Comparison of ENCODE assay signal across 8 cellular contexts in the genomic region with DNA sequence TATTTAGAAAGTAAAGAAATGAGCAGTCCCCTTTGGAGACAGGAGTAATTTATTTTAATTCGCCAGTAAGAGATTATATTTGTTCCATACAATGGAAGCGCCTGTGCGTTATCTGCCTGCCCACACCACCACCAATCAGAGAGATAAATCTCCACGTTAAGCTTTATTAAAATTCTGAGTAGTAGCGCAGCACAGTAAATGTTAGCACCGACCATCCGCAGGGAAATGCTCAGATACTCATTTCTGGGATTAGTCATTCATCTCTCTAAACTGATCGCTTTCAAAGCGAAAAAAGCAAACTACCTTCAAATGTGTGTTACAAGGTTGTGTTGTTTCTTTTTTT. TPM values are rescaled to one million over a fixed set of nuclear protein-coding genes. Genes with fewer than 3 reads are reported as not detected.
DNase-seq lines count a peak whose midpoint lies in the region; ATAC-seq and TF ChIP-seq lines count a peak whose summit lies in the region.

No MANE protein-coding gene starts in this region.

- peaks cover 4% of the 10 kb centered on the region for H3K27me3 Mint-ChIP-seq in endodermal cell (ENCODE audit: insufficient read depth)

- H3K4ac ChIP-seq in neuronal stem cell (ENCODE audit: low read length), result no peak overlapping the region

- no peak overlapping the region for H2AK5ac ChIP-seq in neuronal stem cell (ENCODE audit: low read depth, low read length)

- WGBS in endodermal cell (ENCODE audit: insufficient coverage in 1 of 2, insufficient read length in 1 of 2), 2 experiments, result 0 to 5% methylated on average over 3 to 9 of the region's 9 CpGs
- WGBS in neuronal stem cell (ENCODE audit: extremely low coverage in 2 of 2, insufficient read length in 2 of 2, insufficient replicate concordance in 1 of 2), 2 donors, result no CpG with 5 or more reads among the region's 9 CpGs

- no peaks in the 10 kb centered on the region for H3K9me3 ChIP-seq in SJCRH30 (replicated peaks)
- H3K9me3 ChIP-seq in endodermal cell (ENCODE audit: control insufficient read depth, low read length), result no peaks in the 10 kb centered on the region
- no peaks in the 10 kb centered on the region for H3K9me3 ChIP-seq in neuronal stem cell (replicated peaks in 1 of 2; ENCODE audit: control insufficient read depth in 2 of 2, insufficient read depth in 1 of 2, low read depth in 1 of 2, low read length in 2 of 2)

- DNase-seq in NCI-H82 (lab: John Stamatoyannopoulos, UW) (peak; percentile 47), NCI-H82 treated with DMSO at 0.1 percent for 48 hours (lab: John Stamatoyannopoulos, UW; ENCODE audit: unreplicated experiment) (no peak), SJCRH30 (no peak), endodermal cell (no peak), neuronal stem cell (ENCODE audit: low spot score) (no peak), midbrain (lab: John Stamatoyannopoulos, UW) (no peak), middle frontal gyrus (ENCODE audit: extremely low spot score, low spot score) (no peak)

- peaks cover 46% of the 10 kb centered on the region for H3K36me3 Mint-ChIP-seq in endodermal cell (ENCODE audit: low read depth)

- H3K79me1 ChIP-seq in neuronal stem cell (ENCODE audit: low read depth, low read length), result no peaks in the 10 kb centered on the region

- H4K8ac ChIP-seq in neuronal stem cell (ENCODE audit: low read depth, low read length), result no peak overlapping the region

- no peak overlapping the region for H2BK15ac ChIP-seq in neuronal stem cell (ENCODE audit: low read length)

- no peaks in the 10 kb centered on the region for H3K27me3 ChIP-seq in SJCRH30
- H3K27me3 ChIP-seq in endodermal cell (ENCODE audit: control insufficient read depth, insufficient read depth, low read length, poor library complexity, severe bottlenecking), result no peaks in the 10 kb centered on the region
- peaks cover 0 to 20% (median 0%) of the 10 kb centered on the region in 3 experiments for H3K27me3 ChIP-seq in neuronal stem cell (ENCODE audit: control insufficient read depth in 3 of 3, insufficient read depth in 3 of 3, low read depth in 1 of 3, low read length in 3 of 3)

- H3K9ac ChIP-seq in endodermal cell (ENCODE audit: extremely low read depth, low read length, poor library complexity, severe bottlenecking) (peak overlapping the region; percentile 98), neuronal stem cell (ENCODE audit: low read depth, low read length, poor library complexity) (no peak overlapping the region)

- no peak overlapping the region for H2BK5ac ChIP-seq in neuronal stem cell (ENCODE audit: low read length)

- H4K91ac ChIP-seq in neuronal stem cell (ENCODE audit: low read depth, low read length, poor library complexity), result no peak overlapping the region

- H3K9me3 Mint-ChIP-seq in endodermal cell, result no peaks in the 10 kb centered on the region

- H3K4me3 ChIP-seq in SJCRH30, result peak overlapping the region; percentile 77
- H3K4me3 ChIP-seq in endodermal cell (ENCODE audit: low read length), result peak overlapping the region; percentile 98
- peak overlapping the region; percentile 68 to 98 for H3K4me3 ChIP-seq in neuronal stem cell (ENCODE audit: low read length in 2 of 2)

- H3K23ac ChIP-seq in neuronal stem cell (ENCODE audit: low read depth, low read length, poor library complexity), result no peak overlapping the region

- no peak overlapping the region for H2BK12ac ChIP-seq in neuronal stem cell (ENCODE audit: low read length)

- H3K18ac ChIP-seq in neuronal stem cell (ENCODE audit: low read length), result no peak overlapping the region

- H3K4me3 Mint-ChIP-seq in endodermal cell, result peak overlapping the region; percentile 93

- peak overlapping the region; percentile 87 for H3K4me2 ChIP-seq in neuronal stem cell (ENCODE audit: insufficient read depth, low read length, poor library complexity, severe bottlenecking)

- no peak for ATAC-seq in HG02759 (IDR thresholded peaks at IDR 0.05; ENCODE audit: unreplicated experiment)

- no peak overlapping the region for H3K14ac ChIP-seq in neuronal stem cell (ENCODE audit: low read length)

- peak overlapping the region; percentile 95 for H2AFZ ChIP-seq in neuronal stem cell (ENCODE audit: low read length)

- peaks cover 4% of the 10 kb centered on the region; the same call in 1 of the 2 replicates for H3K36me3 ChIP-seq in SJCRH30
- H3K36me3 ChIP-seq in endodermal cell (ENCODE audit: control insufficient read depth, insufficient read depth, low read length), result peaks cover 44% of the 10 kb centered on the region
- H3K36me3 ChIP-seq in neuronal stem cell (replicated peaks in 1 of 2; ENCODE audit: control insufficient read depth in 2 of 2, insufficient read depth in 2 of 2, low read length in 2 of 2), result peaks cover 0 to 16% of the 10 kb centered on the region in 2 donors

- H3K4me1 Mint-ChIP-seq in endodermal cell, result peaks cover 45% of the 10 kb centered on the region

- 0 out of 2 replicates have a peak, but pooled peaks cover 3% of the 10 kb centered on the region for H3K4me1 ChIP-seq in SJCRH30
- peaks cover 4% of the 10 kb centered on the region for H3K4me1 ChIP-seq in endodermal cell (ENCODE audit: control insufficient read depth, insufficient read depth, low read length)
- peaks cover 5 to 10% of the 10 kb centered on the region in 2 donors for H3K4me1 ChIP-seq in neuronal stem cell (ENCODE audit: control insufficient read depth in 2 of 2, insufficient read depth in 1 of 2, low read depth in 1 of 2, low read length in 2 of 2)

- no peak for TF ChIP-seq CTCF in endodermal cell (conservative IDR thresholded peaks at IDR 0.05)

- no peak overlapping the region for H3K27ac ChIP-seq in SJCRH30
- H3K27ac ChIP-seq in endodermal cell (ENCODE audit: low read depth, low read length), result no peak overlapping the region
- no peak overlapping the region for H3K27ac ChIP-seq in neuronal stem cell (replicated peaks; ENCODE audit: low read length)

- no peak overlapping the region for H2BK120ac ChIP-seq in neuronal stem cell (ENCODE audit: low read depth, low read length)

- peak overlapping the region; percentile 91 for H3K27ac Mint-ChIP-seq in endodermal cell

RNA-seq across cellular contexts. Expression of a gene that starts 1.2 kb away (rescaled TPM):
- total RNA-seq in SJCRH30 (2014; rRNA removed; shearing (Covaris generic)), result 10.6 and 11.8 TPM in 2 replicates
- total RNA-seq in endodermal cell, result 100 to 1,000 TPM in 1 of 2 donors, 10 to 100 TPM in 1; 98.4 to 102 TPM
- polyA plus RNA-seq in endodermal cell (2013, experiment 1 of 2), result 25.0 TPM
- 24.8 TPM for polyA plus RNA-seq in endodermal cell (2013, experiment 2 of 2)
- polyA plus RNA-seq in neuronal stem cell (2013, experiment 1 of 2), result 16.6 TPM
- polyA plus RNA-seq in neuronal stem cell (2013, experiment 2 of 2), result 16.6 TPM
